ENCODE assay signal across 12 cellular contexts in the genomic region with DNA sequence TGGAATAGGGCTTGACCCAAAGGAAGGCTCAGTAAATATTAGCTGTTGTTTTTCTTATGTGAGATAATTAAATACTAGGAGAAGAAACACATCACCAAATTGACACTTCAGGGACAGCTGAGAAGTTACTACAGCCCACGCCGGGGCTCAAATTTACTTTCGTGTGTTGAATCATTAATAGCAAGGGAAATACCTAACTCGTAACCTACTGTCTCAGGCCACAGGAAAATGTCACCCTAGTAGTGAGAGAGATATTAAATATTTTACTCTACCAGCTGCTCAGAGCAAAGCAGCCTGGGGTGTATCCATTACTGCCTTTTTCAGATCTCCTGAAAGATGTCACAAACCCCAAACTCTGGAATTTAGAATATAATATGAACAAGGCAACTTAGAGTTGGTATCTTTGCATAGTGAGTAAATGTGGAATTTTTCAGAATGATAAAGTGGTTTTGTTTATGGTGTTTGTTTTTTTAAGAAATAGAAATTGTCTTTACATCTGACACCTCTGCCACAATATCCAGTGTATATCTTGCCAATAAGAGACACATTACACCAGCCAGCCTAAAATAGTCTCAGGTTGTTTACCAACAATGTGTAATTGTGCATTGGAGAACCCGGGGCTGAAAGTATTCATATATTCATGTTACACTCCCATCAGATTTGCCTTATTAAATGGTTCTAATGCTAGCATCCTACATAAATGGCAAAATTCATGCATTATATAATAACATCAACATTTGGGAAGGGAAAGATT. TPM values are rescaled to one million over a fixed set of nuclear protein-coding genes. Genes with fewer than 3 reads are reported as not detected.
A peak's percentile ranks its signal among the peaks of the same experiment; 100 is the strongest.
DNase-seq lines count a peak whose midpoint lies in the region; ATAC-seq lines count a peak whose summit lies in the region.
"Had no signal": no experiment of that assay in that cellular context is flagged by ENCODE, and none has a peak within 500 bp of the region (broad histone marks: within the 10 kb centered on the region; RNA-seq: fewer than 3 reads in every experiment).

No MANE protein-coding gene starts in this region.

- no peak overlapping the region for H2BK12ac ChIP-seq in mesenchymal stem cell (ENCODE audit: low read length in 2 of 2)

- no peak overlapping the region for H2AFZ ChIP-seq in mesenchymal stem cell (ENCODE audit: low read depth, low read length)

- H3K18ac ChIP-seq in mesenchymal stem cell (ENCODE audit: low read depth in 1 of 2, low read length in 2 of 2) = no peak overlapping the region

- no peak overlapping the region for H3K14ac ChIP-seq in mesenchymal stem cell (ENCODE audit: low read length in 2 of 2)

- no peak overlapping the region for H4K8ac ChIP-seq in mesenchymal stem cell (ENCODE audit: low read length)

- H3K9me3 ChIP-seq in mesenchymal stem cell (ENCODE audit: control insufficient read depth, low read length) = peaks cover 3% of the 10 kb centered on the region

- H2BK120ac ChIP-seq in mesenchymal stem cell (ENCODE audit: low read depth, low read length) = no peak overlapping the region

- peaks cover 17% of the 10 kb centered on the region for H3K79me1 ChIP-seq in mesenchymal stem cell (replicated peaks; ENCODE audit: low read length, poor library complexity, severe bottlenecking)

- peaks cover 6 to 17% of the 10 kb centered on the region in 2 experiments for H3K36me3 ChIP-seq in mesenchymal stem cell (ENCODE audit: control insufficient read depth in 1 of 2, insufficient read depth in 2 of 2, low read depth in 1 of 2, low read length in 2 of 2)
- H3K36me3 ChIP-seq: BLaER1 treated with 17β-estradiol and CSF1 and Interleukin-3, amounts not matched to agents 10 nM and 100 nM had no signal

- H3K23ac ChIP-seq in mesenchymal stem cell (ENCODE audit: low read length in 2 of 2) = no peak overlapping the region

- no peak for DNase-seq in mesenchymal stem cell
- DNase-seq in activated CD4-positive, CD25-positive, alpha-beta regulatory T cell treated with anti-CD3 and anti-CD28 coated beads, Interleukin-2, amount 50 U/mL, for 72 hours = no peak
- no peak for DNase-seq in inferior parietal cortex (ENCODE audit: extremely low spot score)
- DNase-seq: activated CD4-positive, alpha-beta T cell treated with anti-CD3 and anti-CD28 coated beads, Interleukin-2, amount 50 U/mL, for 1 hour; mammary epithelial cell; NCI-H774 had no signal

- H3K27ac ChIP-seq in mesenchymal stem cell (ENCODE audit: low read length, poor library complexity, severe bottlenecking) = peak overlapping the region; percentile 40
- H3K27ac ChIP-seq: BLaER1 treated with 17β-estradiol and CSF1 and Interleukin-3, amounts not matched to agents 10 nM and 100 nM had no signal

- H3K27me3 ChIP-seq in mesenchymal stem cell (ENCODE audit: control insufficient read depth in 1 of 2, insufficient read depth in 1 of 2, low read length in 2 of 2) = no peaks in the 10 kb centered on the region
- H3K27me3 ChIP-seq: BLaER1 treated with 17β-estradiol and CSF1 and Interleukin-3, amounts not matched to agents 10 nM and 100 nM had no signal

- H3K4me2 ChIP-seq in mesenchymal stem cell (ENCODE audit: low read length, poor library complexity, severe bottlenecking) = peak overlapping the region; percentile 43
- H3K4me2 ChIP-seq: BLaER1 treated with 17β-estradiol and CSF1 and Interleukin-3, amounts not matched to agents 10 nM and 100 nM had no signal

- H2BK5ac ChIP-seq in mesenchymal stem cell (ENCODE audit: low read depth, low read length, poor library complexity, severe bottlenecking) = no peak overlapping the region

- WGBS in mesenchymal stem cell = 88% methylated on average over 4 of the region's 5 CpGs

- no peak overlapping the region for H4K91ac ChIP-seq in mesenchymal stem cell (ENCODE audit: low read length)

- H2AK5ac ChIP-seq in mesenchymal stem cell (ENCODE audit: low read length, severe bottlenecking) = no peak overlapping the region

- peaks cover 6% of the 10 kb centered on the region for H3K4me1 ChIP-seq in mesenchymal stem cell (ENCODE audit: control insufficient read depth, insufficient read depth, low read depth, low read length)

- ATAC-seq in GM18861 (IDR thresholded peaks at IDR 0.05; ENCODE audit: unreplicated experiment) (peak; percentile 95), GM21529 (IDR thresholded peaks at IDR 0.05; ENCODE audit: unreplicated experiment) (peak; percentile 88), HG03135 (IDR thresholded peaks at IDR 0.05; ENCODE audit: unreplicated experiment) (peak; percentile 93), GM18868 (IDR thresholded peaks at IDR 0.05; ENCODE audit: unreplicated experiment) (no peak), esophagus mucosa (no peak)

- no peak overlapping the region for H2BK15ac ChIP-seq in mesenchymal stem cell (ENCODE audit: low read depth, poor library complexity, severe bottlenecking)

- H3K4ac ChIP-seq in mesenchymal stem cell (ENCODE audit: low read depth in 1 of 2, low read length in 2 of 2) = no peak overlapping the region

- no peak overlapping the region for H3K4me3 ChIP-seq in mesenchymal stem cell (ENCODE audit: insufficient read depth in 1 of 2, low read depth in 1 of 2, low read length in 2 of 2)
- H3K4me3 ChIP-seq: BLaER1 treated with 17β-estradiol and CSF1 and Interleukin-3, amounts not matched to agents 10 nM and 100 nM had no signal

- no peak overlapping the region for H3K9ac ChIP-seq in mesenchymal stem cell (ENCODE audit: low read length)
- H3K9ac ChIP-seq: BLaER1 treated with 17β-estradiol and CSF1 and Interleukin-3, amounts not matched to agents 10 nM and 100 nM had no signal

RNA-seq across cellular contexts. Expression of a gene that starts 48.4 kb away (rescaled TPM):
- 4.3 TPM for polyA plus RNA-seq in mesenchymal stem cell (2013, experiment 1 of 2)
- polyA plus RNA-seq in mesenchymal stem cell (2013, experiment 2 of 2) = 4.2 TPM
- total RNA-seq in esophagus mucosa = 37.7 TPM

Comparison
In these comparisons a context has a peak if more than half of its experiments do, and no peak if none do; other contexts are left out.
1. ATAC-seq: peak in GM18861 (single experiment), GM21529 (single experiment) and HG03135 (single experiment); none in GM18868 (single experiment) and esophagus mucosa (single experiment).